1 cellular context compared by ENCODE assay signal in the genomic region with DNA sequence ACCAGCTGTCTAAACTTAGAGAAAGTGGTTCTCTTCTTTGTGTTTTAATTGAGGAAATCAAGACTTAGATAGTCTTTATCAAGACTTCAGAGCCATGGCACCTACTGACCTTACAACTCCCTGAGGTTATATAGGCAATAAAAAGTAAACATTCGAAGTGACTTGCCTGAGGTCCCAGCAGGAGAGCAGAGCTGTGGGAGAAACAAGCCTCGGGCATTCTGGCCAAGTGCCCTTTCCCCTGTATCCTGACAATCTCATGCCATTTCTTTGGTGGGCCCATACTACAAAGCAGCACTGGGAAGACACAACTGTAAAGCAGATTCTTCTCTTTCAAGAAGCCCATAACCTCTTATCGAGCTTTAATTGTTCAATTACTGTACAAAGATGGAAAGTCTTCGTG.
A peak's percentile ranks its signal among the peaks of the same experiment; 100 is the strongest.
TF ChIP-seq lines count a peak whose summit lies in the region.

No MANE protein-coding gene starts in this region.

TF ChIP-seq in HEK293, 187 proteins besides CTCF, POLR2A, EP300 and RAD21 (continued from another document):
- TF ChIP-seq, protein P1, sequence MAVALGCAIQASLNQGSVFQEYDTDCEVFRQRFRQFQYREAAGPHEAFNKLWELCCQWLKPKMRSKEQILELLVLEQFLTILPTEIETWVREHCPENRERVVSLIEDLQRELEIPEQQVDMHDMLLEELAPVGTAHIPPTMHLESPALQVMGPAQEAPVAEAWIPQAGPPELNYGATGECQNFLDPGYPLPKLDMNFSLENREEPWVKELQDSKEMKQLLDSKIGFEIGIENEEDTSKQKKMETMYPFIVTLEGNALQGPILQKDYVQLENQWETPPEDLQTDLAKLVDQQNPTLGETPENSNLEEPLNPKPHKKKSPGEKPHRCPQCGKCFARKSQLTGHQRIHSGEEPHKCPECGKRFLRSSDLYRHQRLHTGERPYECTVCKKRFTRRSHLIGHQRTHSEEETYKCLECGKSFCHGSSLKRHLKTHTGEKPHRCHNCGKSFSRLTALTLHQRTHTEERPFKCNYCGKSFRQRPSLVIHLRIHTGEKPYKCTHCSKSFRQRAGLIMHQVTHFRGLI (tag by site-specific recombination; IDR thresholded peaks at IDR 0.05), result no peak
- TF ChIP-seq ZNF76 (tag by site-specific recombination; IDR thresholded peaks at IDR 0.05; ENCODE audit: borderline replicate concordance, low read depth), result no peak
- no peak for TF ChIP-seq RBAK (tag by site-specific recombination; IDR thresholded peaks at IDR 0.05)
- TF ChIP-seq, protein P2, sequence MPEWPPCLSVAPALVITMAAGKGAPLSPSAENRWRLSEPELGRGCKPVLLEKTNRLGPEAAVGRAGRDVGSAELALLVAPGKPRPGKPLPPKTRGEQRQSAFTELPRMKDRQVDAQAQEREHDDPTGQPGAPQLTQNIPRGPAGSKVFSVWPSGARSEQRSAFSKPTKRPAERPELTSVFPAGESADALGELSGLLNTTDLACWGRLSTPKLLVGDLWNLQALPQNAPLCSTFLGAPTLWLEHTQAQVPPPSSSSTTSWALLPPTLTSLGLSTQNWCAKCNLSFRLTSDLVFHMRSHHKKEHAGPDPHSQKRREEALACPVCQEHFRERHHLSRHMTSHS (tag by site-specific recombination; IDR thresholded peaks at IDR 0.05), result no peak
- no peak for TF ChIP-seq ZNF777 (tag by site-specific recombination; IDR thresholded peaks at IDR 0.05; ENCODE audit: borderline replicate concordance)
- TF ChIP-seq ZNF473 (tag by site-specific recombination; IDR thresholded peaks at IDR 0.05), result no peak
- TF ChIP-seq ZNF48 (tag by site-specific recombination; IDR thresholded peaks at IDR 0.05), result no peak
- TF ChIP-seq, protein P3, sequence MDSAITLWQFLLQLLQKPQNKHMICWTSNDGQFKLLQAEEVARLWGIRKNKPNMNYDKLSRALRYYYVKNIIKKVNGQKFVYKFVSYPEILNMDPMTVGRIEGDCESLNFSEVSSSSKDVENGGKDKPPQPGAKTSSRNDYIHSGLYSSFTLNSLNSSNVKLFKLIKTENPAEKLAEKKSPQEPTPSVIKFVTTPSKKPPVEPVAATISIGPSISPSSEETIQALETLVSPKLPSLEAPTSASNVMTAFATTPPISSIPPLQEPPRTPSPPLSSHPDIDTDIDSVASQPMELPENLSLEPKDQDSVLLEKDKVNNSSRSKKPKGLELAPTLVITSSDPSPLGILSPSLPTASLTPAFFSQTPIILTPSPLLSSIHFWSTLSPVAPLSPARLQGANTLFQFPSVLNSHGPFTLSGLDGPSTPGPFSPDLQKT (IDR thresholded peaks at IDR 0.05; ENCODE audit: borderline replicate concordance, low read depth, low read length), result no peak
- no peak for TF ChIP-seq ZNF354C (tag by site-specific recombination; IDR thresholded peaks at IDR 0.05; ENCODE audit: borderline replicate concordance, low read depth)
- no peak for TF ChIP-seq ZNF341 (tag by site-specific recombination; IDR thresholded peaks at IDR 0.05; ENCODE audit: low read depth)
- TF ChIP-seq ZNF404 (tag by site-specific recombination; IDR thresholded peaks at IDR 0.05), result no peak
- TF ChIP-seq ZNF837 (tag by site-specific recombination; IDR thresholded peaks at IDR 0.05), result no peak
- no peak for TF ChIP-seq ZNF239 (tag by site-specific recombination; IDR thresholded peaks at IDR 0.05)
- TF ChIP-seq ZNF747 (tag by site-specific recombination; IDR thresholded peaks at IDR 0.05), result no peak
- no peak for TF ChIP-seq ZNF629 (tag by site-specific recombination; IDR thresholded peaks at IDR 0.05)
- TF ChIP-seq ZNF221 (tag by site-specific recombination; IDR thresholded peaks at IDR 0.05; ENCODE audit: borderline replicate concordance), result no peak
- TF ChIP-seq KLF7 (tag by site-specific recombination; IDR thresholded peaks at IDR 0.05; ENCODE audit: borderline replicate concordance), result no peak
- peak; percentile 38; the same call in 1 of the 2 replicates for TF ChIP-seq ZFP69B (tag by site-specific recombination; IDR thresholded peaks at IDR 0.05)
- TF ChIP-seq ZNF266 (tag by site-specific recombination; IDR thresholded peaks at IDR 0.05; ENCODE audit: low read depth), result no peak
- peak; percentile 82 for TF ChIP-seq ZIC2 (tag by site-specific recombination; IDR thresholded peaks at IDR 0.05)
- TF ChIP-seq ZNF510 (tag by site-specific recombination; IDR thresholded peaks at IDR 0.05; ENCODE audit: insufficient replicate concordance), result no peak
- no peak for TF ChIP-seq KLF10 (tag by site-specific recombination; IDR thresholded peaks at IDR 0.05)
- peak; percentile 94 for TF ChIP-seq TCF7L2 (IDR thresholded peaks at IDR 0.05; ENCODE audit: borderline replicate concordance, low read depth, low read length)
- TF ChIP-seq, protein P4, sequence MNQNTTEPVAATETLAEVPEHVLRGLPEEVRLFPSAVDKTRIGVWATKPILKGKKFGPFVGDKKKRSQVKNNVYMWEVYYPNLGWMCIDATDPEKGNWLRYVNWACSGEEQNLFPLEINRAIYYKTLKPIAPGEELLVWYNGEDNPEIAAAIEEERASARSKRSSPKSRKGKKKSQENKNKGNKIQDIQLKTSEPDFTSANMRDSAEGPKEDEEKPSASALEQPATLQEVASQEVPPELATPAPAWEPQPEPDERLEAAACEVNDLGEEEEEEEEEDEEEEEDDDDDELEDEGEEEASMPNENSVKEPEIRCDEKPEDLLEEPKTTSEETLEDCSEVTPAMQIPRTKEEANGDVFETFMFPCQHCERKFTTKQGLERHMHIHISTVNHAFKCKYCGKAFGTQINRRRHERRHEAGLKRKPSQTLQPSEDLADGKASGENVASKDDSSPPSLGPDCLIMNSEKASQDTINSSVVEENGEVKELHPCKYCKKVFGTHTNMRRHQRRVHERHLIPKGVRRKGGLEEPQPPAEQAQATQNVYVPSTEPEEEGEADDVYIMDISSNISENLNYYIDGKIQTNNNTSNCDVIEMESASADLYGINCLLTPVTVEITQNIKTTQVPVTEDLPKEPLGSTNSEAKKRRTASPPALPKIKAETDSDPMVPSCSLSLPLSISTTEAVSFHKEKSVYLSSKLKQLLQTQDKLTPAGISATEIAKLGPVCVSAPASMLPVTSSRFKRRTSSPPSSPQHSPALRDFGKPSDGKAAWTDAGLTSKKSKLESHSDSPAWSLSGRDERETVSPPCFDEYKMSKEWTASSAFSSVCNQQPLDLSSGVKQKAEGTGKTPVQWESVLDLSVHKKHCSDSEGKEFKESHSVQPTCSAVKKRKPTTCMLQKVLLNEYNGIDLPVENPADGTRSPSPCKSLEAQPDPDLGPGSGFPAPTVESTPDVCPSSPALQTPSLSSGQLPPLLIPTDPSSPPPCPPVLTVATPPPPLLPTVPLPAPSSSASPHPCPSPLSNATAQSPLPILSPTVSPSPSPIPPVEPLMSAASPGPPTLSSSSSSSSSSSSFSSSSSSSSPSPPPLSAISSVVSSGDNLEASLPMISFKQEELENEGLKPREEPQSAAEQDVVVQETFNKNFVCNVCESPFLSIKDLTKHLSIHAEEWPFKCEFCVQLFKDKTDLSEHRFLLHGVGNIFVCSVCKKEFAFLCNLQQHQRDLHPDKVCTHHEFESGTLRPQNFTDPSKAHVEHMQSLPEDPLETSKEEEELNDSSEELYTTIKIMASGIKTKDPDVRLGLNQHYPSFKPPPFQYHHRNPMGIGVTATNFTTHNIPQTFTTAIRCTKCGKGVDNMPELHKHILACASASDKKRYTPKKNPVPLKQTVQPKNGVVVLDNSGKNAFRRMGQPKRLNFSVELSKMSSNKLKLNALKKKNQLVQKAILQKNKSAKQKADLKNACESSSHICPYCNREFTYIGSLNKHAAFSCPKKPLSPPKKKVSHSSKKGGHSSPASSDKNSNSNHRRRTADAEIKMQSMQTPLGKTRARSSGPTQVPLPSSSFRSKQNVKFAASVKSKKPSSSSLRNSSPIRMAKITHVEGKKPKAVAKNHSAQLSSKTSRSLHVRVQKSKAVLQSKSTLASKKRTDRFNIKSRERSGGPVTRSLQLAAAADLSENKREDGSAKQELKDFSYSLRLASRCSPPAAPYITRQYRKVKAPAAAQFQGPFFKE (tag by site-specific recombination; IDR thresholded peaks at IDR 0.05; ENCODE audit: borderline replicate concordance), result no peak
- no peak for TF ChIP-seq ZNF549 (tag by site-specific recombination; IDR thresholded peaks at IDR 0.05)
- no peak for TF ChIP-seq ZNF514 (tag by site-specific recombination; IDR thresholded peaks at IDR 0.05)
- TF ChIP-seq ZNF433 (tag by site-specific recombination; IDR thresholded peaks at IDR 0.05; ENCODE audit: low read depth), result no peak
- TF ChIP-seq ZNF223 (tag by site-specific recombination; IDR thresholded peaks at IDR 0.05), result no peak
- TF ChIP-seq ZBTB1 (tag by site-specific recombination; IDR thresholded peaks at IDR 0.05), result no peak
- TF ChIP-seq, protein P5, sequence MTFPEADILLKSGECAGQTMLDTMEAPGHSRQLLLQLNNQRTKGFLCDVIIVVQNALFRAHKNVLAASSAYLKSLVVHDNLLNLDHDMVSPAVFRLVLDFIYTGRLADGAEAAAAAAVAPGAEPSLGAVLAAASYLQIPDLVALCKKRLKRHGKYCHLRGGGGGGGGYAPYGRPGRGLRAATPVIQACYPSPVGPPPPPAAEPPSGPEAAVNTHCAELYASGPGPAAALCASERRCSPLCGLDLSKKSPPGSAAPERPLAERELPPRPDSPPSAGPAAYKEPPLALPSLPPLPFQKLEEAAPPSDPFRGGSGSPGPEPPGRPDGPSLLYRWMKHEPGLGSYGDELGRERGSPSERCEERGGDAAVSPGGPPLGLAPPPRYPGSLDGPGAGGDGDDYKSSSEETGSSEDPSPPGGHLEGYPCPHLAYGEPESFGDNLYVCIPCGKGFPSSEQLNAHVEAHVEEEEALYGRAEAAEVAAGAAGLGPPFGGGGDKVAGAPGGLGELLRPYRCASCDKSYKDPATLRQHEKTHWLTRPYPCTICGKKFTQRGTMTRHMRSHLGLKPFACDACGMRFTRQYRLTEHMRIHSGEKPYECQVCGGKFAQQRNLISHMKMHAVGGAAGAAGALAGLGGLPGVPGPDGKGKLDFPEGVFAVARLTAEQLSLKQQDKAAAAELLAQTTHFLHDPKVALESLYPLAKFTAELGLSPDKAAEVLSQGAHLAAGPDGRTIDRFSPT (tag by site-specific recombination; IDR thresholded peaks at IDR 0.05), result no peak
TF ChIP-seq in HEK293: peak in this region for 10.
